19 cellular contexts compared by ENCODE assay signal in the genomic region with DNA sequence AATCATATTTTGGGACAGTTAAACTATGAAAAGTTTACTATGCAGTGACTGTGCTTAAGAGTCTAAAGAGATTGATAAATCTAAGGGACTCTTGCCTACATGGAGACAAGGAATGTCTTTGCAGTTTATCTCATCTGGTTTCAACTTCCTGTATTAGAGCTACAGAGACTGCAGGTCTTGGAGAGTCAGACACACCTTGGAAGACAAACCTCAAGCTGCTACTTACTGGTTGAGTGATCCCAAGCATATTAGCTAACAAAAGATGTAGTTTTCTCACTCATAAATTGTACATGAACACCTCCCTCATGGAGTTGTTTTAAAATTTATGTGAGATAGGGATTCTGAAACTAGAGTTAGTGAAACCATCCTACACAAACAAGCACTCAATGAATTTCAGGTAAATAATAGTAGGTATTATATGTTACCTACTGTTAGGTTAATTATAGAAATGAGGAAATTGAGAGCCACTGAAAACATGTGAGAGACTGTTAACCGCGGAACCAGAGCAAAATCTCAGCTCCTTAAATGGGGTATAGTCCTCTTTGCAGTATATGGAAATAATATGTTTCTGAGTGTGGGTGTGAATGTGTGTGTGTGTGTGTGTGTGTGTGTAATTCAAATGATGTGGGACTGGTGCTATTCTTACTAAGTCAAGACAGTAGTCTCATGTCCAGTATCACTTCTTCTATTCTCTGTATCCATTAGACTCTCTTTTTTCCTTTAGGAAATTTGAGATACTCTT.
DNase-seq lines count a peak whose midpoint lies in the region; ATAC-seq and TF ChIP-seq lines count a peak whose summit lies in the region.
"Had no signal": no experiment of that assay in that cellular context is flagged by ENCODE, and none has a peak within 500 bp of the region (broad histone marks: within the 10 kb centered on the region; RNA-seq: fewer than 3 reads in every experiment).

No MANE protein-coding gene starts in this region.

- TF ChIP-seq CTCF in OCI-LY3 (IDR thresholded peaks at IDR 0.05; ENCODE audit: low read depth, low read length) (no peak), H9 (conservative IDR thresholded peaks at IDR 0.05) (no peak)

- H3K4me3 Mint-ChIP-seq in H9, result no peak overlapping the region
- H3K4me3 Mint-ChIP-seq in activated naive CD8-positive, alpha-beta T cell treated with anti-CD3 and anti-CD28 coated beads, Interleukin-2, amount 50 U/mL, for 24 hours, result no peak overlapping the region
- H3K4me3 Mint-ChIP-seq: activated CD8-positive, alpha-beta memory T cell treated with anti-CD3 and anti-CD28 coated beads, Interleukin-2, amount 10 ng/mL, durations not matched to agents 7 days and 5 days; dendritic cell treated with granulocyte-macrophage colony-stimulating factor and Interleukin-4, amounts not matched to agents 40 ng/mL and 50 ng/mL, for 4 days had no signal

- peak; percentile 90 for ATAC-seq in GM18499 (IDR thresholded peaks at IDR 0.05; ENCODE audit: insufficient read depth, unreplicated experiment)
- ATAC-seq in GM21390 (IDR thresholded peaks at IDR 0.05; ENCODE audit: unreplicated experiment), result peak; percentile 66
- peak; percentile 55 for ATAC-seq in HG03025 (IDR thresholded peaks at IDR 0.05; ENCODE audit: low FRiP score, unreplicated experiment)
- no peak for ATAC-seq in activated naive CD4-positive, alpha-beta T cell treated with anti-CD3 and anti-CD28 coated beads, Interleukin-2, amount 50 U/mL, for 72 hours
- ATAC-seq in activated naive CD8-positive, alpha-beta T cell treated with anti-CD3 and anti-CD28 coated beads, Interleukin-2, amount 50 U/mL, for 24 hours, result no peak
- ATAC-seq: activated CD8-positive, alpha-beta memory T cell treated with anti-CD3 and anti-CD28 coated beads, Interleukin-2, amount 10 ng/mL, durations not matched to agents 7 days and 5 days; heart right ventricle had no signal

- H2BK12ac ChIP-seq in H9 (ENCODE audit: insufficient read length, low read depth, low read length), result no peak overlapping the region

- H3K27me3 Mint-ChIP-seq in H9 (ENCODE audit: low read depth), result no peaks in the 10 kb centered on the region
- H3K27me3 Mint-ChIP-seq in activated naive CD8-positive, alpha-beta T cell treated with anti-CD3 and anti-CD28 coated beads, Interleukin-2, amount 50 U/mL, for 24 hours, result no peaks in the 10 kb centered on the region
- H3K27me3 Mint-ChIP-seq: activated CD8-positive, alpha-beta memory T cell treated with anti-CD3 and anti-CD28 coated beads, Interleukin-2, amount 10 ng/mL, durations not matched to agents 7 days and 5 days; dendritic cell treated with granulocyte-macrophage colony-stimulating factor and Interleukin-4, amounts not matched to agents 40 ng/mL and 50 ng/mL, for 4 days had no signal

- H2BK120ac ChIP-seq in H9 (ENCODE audit: low read depth, low read length, poor library complexity, severe bottlenecking), result no peak overlapping the region

- H3K9me3 Mint-ChIP-seq in H9, result no peaks in the 10 kb centered on the region; a peak in 1 of 5 replicates
- H3K9me3 Mint-ChIP-seq in activated naive CD4-positive, alpha-beta T cell treated with anti-CD3 and anti-CD28 coated beads, Interleukin-2, amount 50 U/mL, for 72 hours, result peaks cover 3 to 6% of the 10 kb centered on the region in 2 donors
- H3K9me3 Mint-ChIP-seq in activated naive CD8-positive, alpha-beta T cell treated with anti-CD3 and anti-CD28 coated beads, Interleukin-2, amount 50 U/mL, for 24 hours, result no peaks in the 10 kb centered on the region
- H3K9me3 Mint-ChIP-seq: dendritic cell treated with granulocyte-macrophage colony-stimulating factor and Interleukin-4, amounts not matched to agents 40 ng/mL and 50 ng/mL, for 4 days had no signal

- no peak overlapping the region for H3K23ac ChIP-seq in H9 (ENCODE audit: insufficient read length, low read depth, low read length)

- H2BK20ac ChIP-seq in H9 (ENCODE audit: low read depth, low read length, poor library complexity, severe bottlenecking), result no peak overlapping the region

- H3K4me1 ChIP-seq in OCI-LY3 (ENCODE audit: low read length) (peaks cover 19% of the 10 kb centered on the region), H9 (ENCODE audit: insufficient read depth, low read length) (no peaks in the 10 kb centered on the region)
- H3K4me1 ChIP-seq: esophagus squamous epithelium, heart right ventricle, Peyer's patch, thyroid gland had no signal

- no peaks in the 10 kb centered on the region for H3K79me1 ChIP-seq in H9 (ENCODE audit: insufficient read depth, low read depth, low read length, poor library complexity, severe bottlenecking)

- no peaks in the 10 kb centered on the region for H3K36me3 ChIP-seq in OCI-LY3 (replicated peaks; ENCODE audit: low read depth, low read length)
- H3K36me3 ChIP-seq: esophagus squamous epithelium, heart right ventricle, Peyer's patch, thyroid gland had no signal

- H2AK5ac ChIP-seq in H9 (ENCODE audit: insufficient read length, low read length), result no peak overlapping the region

- WGBS in H9 (ENCODE audit: extremely low coverage, insufficient read length, low lambda C conversion rate), result no CpG with 5 or more reads among the region's 2 CpGs

- H3K4me3 ChIP-seq in OCI-LY3 (ENCODE audit: low read length), result no peak overlapping the region
- H3K4me3 ChIP-seq: esophagus squamous epithelium, heart right ventricle, Peyer's patch, thyroid gland had no signal

- DNase-seq in NCI-H128 (lab: John Stamatoyannopoulos, UW; ENCODE audit: unreplicated experiment) (no peak), H9 (no peak)
- no peak for DNase-seq in activated naive CD4-positive, alpha-beta T cell treated with anti-CD3 and anti-CD28 coated beads, Interleukin-2, amount 50 U/mL, for 72 hours (ENCODE audit: low spot score in 2 of 2)
- DNase-seq in activated naive CD8-positive, alpha-beta T cell treated with anti-CD3 and anti-CD28 coated beads, Interleukin-2, amount 50 U/mL, for 24 hours, result no peak
- DNase-seq: activated CD4-positive, CD25-positive, alpha-beta regulatory T cell; activated CD8-positive, alpha-beta memory T cell treated with anti-CD3 and anti-CD28 coated beads, Interleukin-2, amount 10 ng/mL, durations not matched to agents 7 days and 5 days; activated gamma-delta T cell treated with Interleukin-2 at 50 U/mL for 16 hours; esophagus squamous epithelium; heart right ventricle; midbrain; NCI-H1694 treated with DMSO at 0.1 percent for 48 hours; Peyer's patch; stimulated activated CD4-positive, alpha-beta T cell treated with anti-CD3 and anti-CD28 coated beads, Interleukin-4, amount 100 ng/mL, for 1 hour; thyroid gland had no signal

- H4K91ac ChIP-seq in H9 (ENCODE audit: insufficient read length, low read depth, low read length), result no peak overlapping the region

- H3K56ac ChIP-seq in H9 (ENCODE audit: insufficient read length, low read depth, low read length), result no peak overlapping the region

- H3K27ac ChIP-seq in OCI-LY3 (ENCODE audit: low read length) (no peak overlapping the region; the same call in 1 of the 2 replicates), H9 (ENCODE audit: insufficient read length, low read depth, low read length) (no peak overlapping the region)
- H3K27ac ChIP-seq: esophagus squamous epithelium, heart right ventricle, Peyer's patch, thyroid gland had no signal

- H3K9me3 ChIP-seq in OCI-LY3 (ENCODE audit: insufficient read depth, low read length) (no peaks in the 10 kb centered on the region), H9 (ENCODE audit: control insufficient read depth, low read depth, low read length) (no peaks in the 10 kb centered on the region)
- H3K9me3 ChIP-seq: esophagus squamous epithelium, Peyer's patch, thyroid gland had no signal

- H3K27ac Mint-ChIP-seq in H9, result no peak overlapping the region
- no peak overlapping the region for H3K27ac Mint-ChIP-seq in activated naive CD4-positive, alpha-beta T cell treated with anti-CD3 and anti-CD28 coated beads, Interleukin-2, amount 50 U/mL, for 72 hours
- H3K27ac Mint-ChIP-seq in activated naive CD8-positive, alpha-beta T cell treated with anti-CD3 and anti-CD28 coated beads, Interleukin-2, amount 50 U/mL, for 24 hours, result no peak overlapping the region
- H3K27ac Mint-ChIP-seq: activated CD8-positive, alpha-beta memory T cell treated with anti-CD3 and anti-CD28 coated beads, Interleukin-2, amount 10 ng/mL, durations not matched to agents 7 days and 5 days; dendritic cell treated with granulocyte-macrophage colony-stimulating factor and Interleukin-4, amounts not matched to agents 40 ng/mL and 50 ng/mL, for 4 days had no signal

- no peak overlapping the region for H3K18ac ChIP-seq in H9 (ENCODE audit: insufficient read length, low read depth, low read length)

- H3K36me3 Mint-ChIP-seq in H9 (ENCODE audit: insufficient read depth in 1 of 3, low read depth in 3 of 3), result no peaks in the 10 kb centered on the region
- H3K36me3 Mint-ChIP-seq in activated naive CD4-positive, alpha-beta T cell treated with anti-CD3 and anti-CD28 coated beads, Interleukin-2, amount 50 U/mL, for 72 hours, result no peaks in the 10 kb centered on the region
- no peaks in the 10 kb centered on the region for H3K36me3 Mint-ChIP-seq in activated naive CD8-positive, alpha-beta T cell treated with anti-CD3 and anti-CD28 coated beads, Interleukin-2, amount 50 U/mL, for 24 hours (ENCODE audit: low read depth)
- H3K36me3 Mint-ChIP-seq: activated CD8-positive, alpha-beta memory T cell treated with anti-CD3 and anti-CD28 coated beads, Interleukin-2, amount 10 ng/mL, durations not matched to agents 7 days and 5 days had no signal

- H3K79me2 ChIP-seq in OCI-LY3 (ENCODE audit: low read length), result no peaks in the 10 kb centered on the region
- no peaks in the 10 kb centered on the region for H3K79me2 ChIP-seq in H9 (ENCODE audit: insufficient read depth, low read length)

- peak overlapping the region; percentile 29; the same call in 1 of the 2 replicates for H3K4me2 ChIP-seq in OCI-LY3 (ENCODE audit: low read length)
- H3K4me2 ChIP-seq in H9 (ENCODE audit: insufficient read depth, insufficient read length, low read length), result no peak overlapping the region

- H2BK15ac ChIP-seq in H9 (ENCODE audit: low read depth, low read length), result no peak overlapping the region

- no peak overlapping the region for H3K4ac ChIP-seq in H9 (ENCODE audit: low read depth, low read length)

- no peak overlapping the region for H4K8ac ChIP-seq in H9 (replicated peaks; ENCODE audit: insufficient read length, low read depth, low read length)

- H4K5ac ChIP-seq in H9 (ENCODE audit: insufficient read length, low read depth, low read length), result no peak overlapping the region

- H3K9ac ChIP-seq in OCI-LY3 (ENCODE audit: low read length), result no peak overlapping the region
- H3K9ac ChIP-seq in H9 (ENCODE audit: extremely low read depth, insufficient read length, low read length), result no peak overlapping the region

- no peaks in the 10 kb centered on the region for H3K4me1 Mint-ChIP-seq in H9
- no peaks in the 10 kb centered on the region for H3K4me1 Mint-ChIP-seq in activated naive CD8-positive, alpha-beta T cell treated with anti-CD3 and anti-CD28 coated beads, Interleukin-2, amount 50 U/mL, for 24 hours
- H3K4me1 Mint-ChIP-seq: activated CD8-positive, alpha-beta memory T cell treated with anti-CD3 and anti-CD28 coated beads, Interleukin-2, amount 10 ng/mL, durations not matched to agents 7 days and 5 days had no signal

- no peaks in the 10 kb centered on the region for H3K27me3 ChIP-seq in OCI-LY3 (ENCODE audit: low read depth, low read length)
- H3K27me3 ChIP-seq in H9 (ENCODE audit: insufficient read depth, low read length), result no peaks in the 10 kb centered on the region
- H3K27me3 ChIP-seq: esophagus squamous epithelium, heart right ventricle, Peyer's patch, thyroid gland had no signal

- no peak overlapping the region for H3K14ac ChIP-seq in H9 (ENCODE audit: insufficient read depth, low read length)

- H4K20me1 ChIP-seq in OCI-LY3 (ENCODE audit: insufficient read depth, low read length), result no peaks in the 10 kb centered on the region
- H4K20me1 ChIP-seq in H9 (ENCODE audit: control insufficient read depth, insufficient read depth, insufficient read length), result no peaks in the 10 kb centered on the region

- no peak overlapping the region for H3T11ph ChIP-seq in H9 (ENCODE audit: low read length)

- H2BK5ac ChIP-seq in H9 (ENCODE audit: insufficient read length, low read length), result no peak overlapping the region

- H2AFZ ChIP-seq in OCI-LY3 (ENCODE audit: low read depth, low read length), result no peak overlapping the region
- H2AFZ ChIP-seq in H9 (ENCODE audit: low read length), result no peak overlapping the region

- no peaks in the 10 kb centered on the region for H3K23me2 ChIP-seq in H9 (ENCODE audit: insufficient read length, low read depth, low read length, poor library complexity, severe bottlenecking)

Comparison
In these comparisons a context has a peak if more than half of its experiments do, and no peak if none do; other contexts are left out.
1. ATAC-seq: peak in GM18499 (single experiment), GM21390 (single experiment) and HG03025 (single experiment); none in activated naive CD4-positive, alpha-beta T cell treated with anti-CD3 and anti-CD28 coated beads, Interleukin-2, amount 50 U/mL, for 72 hours (0 of 2) and activated naive CD8-positive, alpha-beta T cell treated with anti-CD3 and anti-CD28 coated beads, Interleukin-2, amount 50 U/mL, for 24 hours (single experiment).